ENCODE assay signal across 8 cellular contexts in genomic region chr10:102121739-102122372, GRCh38. TPM values are rescaled to one million over a fixed set of nuclear protein-coding genes. Genes with fewer than 3 reads are reported as not detected.
A peak's percentile ranks its signal among the peaks of the same experiment; 100 is the strongest.
DNase-seq lines count a peak whose midpoint lies in the region; ATAC-seq lines count a peak whose summit lies in the region.

No MANE protein-coding gene starts in this region.

- no peaks in the 10 kb centered on the region for H3K27me3 Mint-ChIP-seq in effector memory CD8-positive, alpha-beta T cell
- no peaks in the 10 kb centered on the region for H3K27me3 Mint-ChIP-seq in natural killer cell treated with Interleukin-12 subunit alpha and Interleukin-12 subunit beta and Interleukin-15 and Interleukin-18, amount 100 ng/mL, for 72 hours

- H3K27ac Mint-ChIP-seq in effector memory CD8-positive, alpha-beta T cell: peak overlapping the region; percentile 85 to 93
- peak overlapping the region; percentile 80 to 90 for H3K27ac Mint-ChIP-seq in natural killer cell treated with Interleukin-12 subunit alpha and Interleukin-12 subunit beta and Interleukin-15 and Interleukin-18, amount 100 ng/mL, for 72 hours

- DNase-seq in Ammon's horn (ENCODE audit: low spot score) (peak; percentile 33), NCI-H2227 treated with DMSO at 0.1 percent for 48 hours (lab: John Stamatoyannopoulos, UW) (peak; percentile 2), NCI-H1436 (lab: John Stamatoyannopoulos, UW) (no peak), NCI-H146 (lab: John Stamatoyannopoulos, UW) (no peak), NCI-H2081 treated with DMSO at 0.1 percent for 48 hours (lab: John Stamatoyannopoulos, UW) (no peak), NCI-H1105 (lab: John Stamatoyannopoulos, UW) (no peak)
- no peak for DNase-seq in effector memory CD8-positive, alpha-beta T cell
- no peak for DNase-seq in natural killer cell treated with Interleukin-12 subunit alpha and Interleukin-12 subunit beta and Interleukin-15 and Interleukin-18, amount 100 ng/mL, for 72 hours (ENCODE audit: low spot score)

- no peak for ATAC-seq in effector memory CD8-positive, alpha-beta T cell (replicated peaks)
- no peak for ATAC-seq in natural killer cell treated with Interleukin-12 subunit alpha and Interleukin-12 subunit beta and Interleukin-15 and Interleukin-18, amount 100 ng/mL, for 72 hours

- H3K36me3 Mint-ChIP-seq in effector memory CD8-positive, alpha-beta T cell (ENCODE audit: insufficient read depth): peaks cover 31% of the 10 kb centered on the region
- no peaks in the 10 kb centered on the region for H3K36me3 Mint-ChIP-seq in natural killer cell treated with Interleukin-12 subunit alpha and Interleukin-12 subunit beta and Interleukin-15 and Interleukin-18, amount 100 ng/mL, for 72 hours

- H3K9me3 Mint-ChIP-seq in effector memory CD8-positive, alpha-beta T cell: no peaks in the 10 kb centered on the region
- no peaks in the 10 kb centered on the region for H3K9me3 Mint-ChIP-seq in natural killer cell treated with Interleukin-12 subunit alpha and Interleukin-12 subunit beta and Interleukin-15 and Interleukin-18, amount 100 ng/mL, for 72 hours

- peaks cover 38 to 39% of the 10 kb centered on the region in 2 donors for H3K4me1 Mint-ChIP-seq in effector memory CD8-positive, alpha-beta T cell (ENCODE audit: low read depth in 2 of 2)
- H3K4me1 Mint-ChIP-seq in natural killer cell treated with Interleukin-12 subunit alpha and Interleukin-12 subunit beta and Interleukin-15 and Interleukin-18, amount 100 ng/mL, for 72 hours (ENCODE audit: low read depth in 2 of 2): peaks cover 23 to 31% of the 10 kb centered on the region in 2 donors

- H3K4me3 Mint-ChIP-seq in effector memory CD8-positive, alpha-beta T cell: peak overlapping the region; percentile 89 to 91
- H3K4me3 Mint-ChIP-seq in natural killer cell treated with Interleukin-12 subunit alpha and Interleukin-12 subunit beta and Interleukin-15 and Interleukin-18, amount 100 ng/mL, for 72 hours: peak overlapping the region; percentile 88

RNA-seq across cellular contexts. Expression of gene LDB1, which starts 1.7 kb away (rescaled TPM):
- 10 to 100 TPM; 61.8 to 87.9 TPM for total RNA-seq in natural killer cell treated with Interleukin-12 subunit alpha and Interleukin-12 subunit beta and Interleukin-15 and Interleukin-18, amount 100 ng/mL, for 72 hours

RNA-seq across cellular contexts. Expression of gene PPRC1, which starts 11.0 kb away (rescaled TPM):
- 100 to 1,000 TPM in 1 of 2 donors, 10 to 100 TPM in 1; 56.3 to 134 TPM for total RNA-seq in natural killer cell treated with Interleukin-12 subunit alpha and Interleukin-12 subunit beta and Interleukin-15 and Interleukin-18, amount 100 ng/mL, for 72 hours

RNA-seq across cellular contexts. Expression of gene NOLC1, which starts 30.3 kb away (rescaled TPM):
- total RNA-seq in natural killer cell treated with Interleukin-12 subunit alpha and Interleukin-12 subunit beta and Interleukin-15 and Interleukin-18, amount 100 ng/mL, for 72 hours: 100 to 1,000 TPM in 1 of 2 donors, 10 to 100 TPM in 1; 98.9 to 172 TPM

RNA-seq across cellular contexts. Expression of gene HPS6, which starts 56.7 kb away (rescaled TPM):
- total RNA-seq in natural killer cell treated with Interleukin-12 subunit alpha and Interleukin-12 subunit beta and Interleukin-15 and Interleukin-18, amount 100 ng/mL, for 72 hours: 10 to 100 TPM; 25.0 to 28.6 TPM

Comparison
In these comparisons a context has a peak if more than half of its experiments do, and no peak if none do; other contexts are left out.
1. DNase-seq: peak in Ammon's horn (single experiment) and NCI-H2227 treated with DMSO at 0.1 percent for 48 hours (single experiment); none in effector memory CD8-positive, alpha-beta T cell (0 of 3), natural killer cell treated with Interleukin-12 subunit alpha and Interleukin-12 subunit beta and Interleukin-15 and Interleukin-18, amount 100 ng/mL, for 72 hours (single experiment), NCI-H1436 (single experiment), NCI-H146 (single experiment), NCI-H2081 treated with DMSO at 0.1 percent for 48 hours (single experiment) and NCI-H1105 (single experiment).